Comparison of ENCODE assay signal across 10 cellular contexts in the genomic region with DNA sequence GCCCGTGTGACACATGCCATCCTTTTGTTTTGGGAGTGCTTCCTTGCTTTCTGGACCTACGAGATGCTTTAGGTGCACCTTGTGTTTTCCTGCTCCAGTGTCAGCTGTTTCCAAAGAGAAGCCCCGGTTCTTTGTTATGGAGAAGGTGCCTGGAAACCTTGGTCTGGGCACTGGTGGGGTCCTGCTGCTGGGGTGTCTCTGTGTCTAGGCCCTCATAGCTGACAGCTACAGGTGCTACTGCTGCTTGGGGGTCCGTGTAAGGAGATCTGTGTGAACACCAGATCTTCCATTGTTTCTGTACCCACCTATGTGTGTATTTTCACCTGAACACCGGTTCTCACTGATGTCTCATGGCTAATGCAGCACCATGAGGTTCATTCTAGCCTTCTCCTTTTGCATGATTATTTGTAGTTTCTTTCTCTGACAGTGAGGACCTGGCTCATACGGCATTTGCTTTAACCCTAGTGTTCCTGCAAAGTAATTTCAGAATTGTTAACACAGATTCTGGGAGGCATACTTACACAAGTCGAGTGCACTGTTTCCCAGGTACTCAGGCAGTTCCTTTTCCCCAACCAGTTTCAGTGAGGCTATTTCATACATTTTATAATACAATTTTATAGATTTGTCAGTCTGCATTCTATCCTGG. TPM values are rescaled to one million over a fixed set of nuclear protein-coding genes. Genes with fewer than 3 reads are reported as not detected.
DNase-seq lines count a peak whose midpoint lies in the region; ATAC-seq and TF ChIP-seq lines count a peak whose summit lies in the region.
"Had no signal": no experiment of that assay in that cellular context is flagged by ENCODE, and none has a peak within 500 bp of the region (broad histone marks: within the 10 kb centered on the region; RNA-seq: fewer than 3 reads in every experiment).

No MANE protein-coding gene starts in this region.

- H3F3A ChIP-seq in Loucy (ENCODE audit: low read depth), result no peaks in the 10 kb centered on the region

- peaks cover 76% of the 10 kb centered on the region for H3K4me1 ChIP-seq in CD4-positive, alpha-beta memory T cell (ENCODE audit: insufficient read depth, low read length)
- H3K4me1 ChIP-seq in Loucy (ENCODE audit: insufficient read depth, low read length, poor library complexity, severe bottlenecking) (peaks cover 46% of the 10 kb centered on the region), BE2C (no peaks in the 10 kb centered on the region; the same call in 1 of the 2 replicates)

- H4K20me1 ChIP-seq in Loucy (ENCODE audit: insufficient read depth, low read length, poor library complexity, severe bottlenecking), result peaks cover 84% of the 10 kb centered on the region

- H3K4me1 Mint-ChIP-seq in CD4-positive, alpha-beta memory T cell, result peaks cover 72 to 96% (median 79%) of the 10 kb centered on the region in 4 donors
- peaks cover 59 to 76% (median 76%) of the 10 kb centered on the region in 3 donors for H3K4me1 Mint-ChIP-seq in naive B cell

- no peak overlapping the region for H2AFZ ChIP-seq in Loucy (ENCODE audit: low read length)

- H3K79me2 ChIP-seq in Loucy (ENCODE audit: insufficient read depth, low read length), result peaks cover 100% of the 10 kb centered on the region

- H3K27me3 Mint-ChIP-seq in CD4-positive, alpha-beta memory T cell, result no peaks in the 10 kb centered on the region
- no peaks in the 10 kb centered on the region for H3K27me3 Mint-ChIP-seq in naive B cell

- ATAC-seq in naive B cell (ENCODE audit: low read depth in 2 of 2) (no peak), HG02798 (IDR thresholded peaks at IDR 0.05; ENCODE audit: poor library complexity, unreplicated experiment) (no peak)

- no peaks in the 10 kb centered on the region for H3K36me3 ChIP-seq in CD4-positive, alpha-beta memory T cell (ENCODE audit: insufficient read depth, low read length)
- peaks cover 6% of the 10 kb centered on the region; the same call in 1 of the 2 replicates for H3K36me3 ChIP-seq in Loucy (ENCODE audit: insufficient read depth, low read length)
- peaks cover 12% of the 10 kb centered on the region for H3K36me3 ChIP-seq in BE2C
- H3K36me3 ChIP-seq: sigmoid colon had no signal

- H3K27ac Mint-ChIP-seq in CD4-positive, alpha-beta memory T cell, result peak overlapping the region in 6 of 7 donors; percentile 38 to 84 (median 72)
- H3K27ac Mint-ChIP-seq in naive B cell, result peak overlapping the region; percentile 44 to 98 (median 88)

- H3K4me3 Mint-ChIP-seq in CD4-positive, alpha-beta memory T cell, result peak overlapping the region in 7 of 8 donors; percentile 27 to 74 (median 54)
- peak overlapping the region in 5 of 8 donors; percentile 42 to 79 (median 51) for H3K4me3 Mint-ChIP-seq in naive B cell

- no peak overlapping the region for H3K4me3 ChIP-seq in CD4-positive, alpha-beta memory T cell (ENCODE audit: low read length in 2 of 2)
- H3K4me3 ChIP-seq in Loucy (ENCODE audit: low read length, poor library complexity, severe bottlenecking) (no peak overlapping the region), BE2C (ENCODE audit: low read depth, low read length) (no peak overlapping the region)
- H3K4me3 ChIP-seq: sigmoid colon had no signal

- H3K36me3 Mint-ChIP-seq in CD4-positive, alpha-beta memory T cell, result peaks cover 9 to 16% of the 10 kb centered on the region in 2 donors
- H3K36me3 Mint-ChIP-seq in naive B cell, result peaks cover 0 to 11% of the 10 kb centered on the region in 2 donors

- H3K4me2 ChIP-seq in Loucy (ENCODE audit: low read depth, low read length, poor library complexity, severe bottlenecking), result peak overlapping the region; percentile 38

- H3K9ac ChIP-seq in Loucy (ENCODE audit: low read depth, low read length, poor library complexity, severe bottlenecking), result no peak overlapping the region

- no peaks in the 10 kb centered on the region for H3K27me3 ChIP-seq in CD4-positive, alpha-beta memory T cell (ENCODE audit: insufficient read depth, low read length)
- H3K27me3 ChIP-seq in Loucy (ENCODE audit: insufficient read depth, low read length, poor library complexity, severe bottlenecking) (no peaks in the 10 kb centered on the region), BE2C (no peaks in the 10 kb centered on the region)
- H3K27me3 ChIP-seq: sigmoid colon had no signal

- CTCF ChIA-PET in CD4-positive, alpha-beta memory T cell (lab: Charles Lee; ENCODE audit: partially characterized antibody), result no interaction called here

- H3K9me2 ChIP-seq in Loucy (replicated peaks; ENCODE audit: low read depth, low read length), result no peaks in the 10 kb centered on the region

- POLR2A ChIA-PET in CD4-positive, alpha-beta memory T cell (lab: Charles Lee; ENCODE audit: partially characterized antibody), result interaction anchor here (0.7 to 1.2 kb wide), 4 partner anchors 10 to 15 kb away, joined by 3 to 6 read pairs (median 4); a partner anchor contains a TSS

- H3K9me3 ChIP-seq in CD4-positive, alpha-beta memory T cell (ENCODE audit: control insufficient read depth in 1 of 2, low read length in 2 of 2), result no peaks in the 10 kb centered on the region
- H3K9me3 ChIP-seq in Loucy (ENCODE audit: insufficient read depth, low read depth, low read length) (no peaks in the 10 kb centered on the region), BE2C (no peaks in the 10 kb centered on the region)
- H3K9me3 ChIP-seq: sigmoid colon had no signal

- no peak for DNase-seq in CD4-positive, alpha-beta memory T cell
- DNase-seq in astrocyte of the hippocampus (ENCODE audit: low read depth, low spot score) (peak; percentile 17), naive B cell (no peak), BE2C (no peak), GM19238 (ENCODE audit: insufficient read length, low spot score) (no peak), GM20000 (ENCODE audit: low spot score) (no peak)
- DNase-seq: NCI-H2029 treated with DMSO at 0.1 percent for 48 hours, sigmoid colon had no signal

- no peak overlapping the region for H3K27ac ChIP-seq in CD4-positive, alpha-beta memory T cell (ENCODE audit: low read depth, low read length)

- no peak for TF ChIP-seq CTCF in Loucy (conservative IDR thresholded peaks at IDR 0.05; ENCODE audit: low read length)
- no peak for TF ChIP-seq CTCF in BE2C (IDR thresholded peaks at IDR 0.05; ENCODE audit: low read depth, low read length)
- TF ChIP-seq CTCF in GM20000 (IDR thresholded peaks at IDR 0.05; ENCODE audit: extremely low read depth, missing control alignments), result no peak

- no peaks in the 10 kb centered on the region for H3K9me3 Mint-ChIP-seq in CD4-positive, alpha-beta memory T cell
- H3K9me3 Mint-ChIP-seq in naive B cell, result no peaks in the 10 kb centered on the region

- intact Hi-C loops in CD4-positive, alpha-beta memory T cell (cut with micrococcal nuclease), result no loop called here

RNA-seq across cellular contexts. Expression of a gene that starts 13.2 kb away (rescaled TPM):
- 10 to 100 TPM; 49.7 to 50.8 TPM for total RNA-seq in CD4-positive, alpha-beta memory T cell
- polyA plus RNA-seq in CD4-positive, alpha-beta memory T cell, result 10 to 100 TPM; 57.5 to 64.6 TPM
- polyA plus RNA-seq in naive B cell (ENCODE audit: low read depth in 6 of 6), result 10 to 100 TPM; 54.8 to 85.9 (median 68.0) TPM
- polyA plus RNA-seq in BE2C (2012; ENCODE audit: insufficient read depth, insufficient read length, low read depth), result 69.7 TPM

RNA-seq across cellular contexts. Expression of a gene that starts 15.1 kb away (rescaled TPM):
- total RNA-seq in CD4-positive, alpha-beta memory T cell, result 10 to 100 TPM; 85.8 to 88.5 TPM
- polyA plus RNA-seq in CD4-positive, alpha-beta memory T cell, result 10 to 100 TPM in 1 of 2 donors, 1 to 10 TPM in 1; 6.2 to 14.0 TPM
- polyA plus RNA-seq in naive B cell (ENCODE audit: low read depth in 6 of 6), result 10 to 100 TPM in 3 of 6 donors, 1 to 10 TPM in 3; 6.8 to 16.7 (median 11.0) TPM
- polyA plus RNA-seq in BE2C (2012; ENCODE audit: insufficient read depth, insufficient read length, low read depth), result 86.3 TPM
